8 cellular contexts compared by ENCODE assay signal in the genomic region with DNA sequence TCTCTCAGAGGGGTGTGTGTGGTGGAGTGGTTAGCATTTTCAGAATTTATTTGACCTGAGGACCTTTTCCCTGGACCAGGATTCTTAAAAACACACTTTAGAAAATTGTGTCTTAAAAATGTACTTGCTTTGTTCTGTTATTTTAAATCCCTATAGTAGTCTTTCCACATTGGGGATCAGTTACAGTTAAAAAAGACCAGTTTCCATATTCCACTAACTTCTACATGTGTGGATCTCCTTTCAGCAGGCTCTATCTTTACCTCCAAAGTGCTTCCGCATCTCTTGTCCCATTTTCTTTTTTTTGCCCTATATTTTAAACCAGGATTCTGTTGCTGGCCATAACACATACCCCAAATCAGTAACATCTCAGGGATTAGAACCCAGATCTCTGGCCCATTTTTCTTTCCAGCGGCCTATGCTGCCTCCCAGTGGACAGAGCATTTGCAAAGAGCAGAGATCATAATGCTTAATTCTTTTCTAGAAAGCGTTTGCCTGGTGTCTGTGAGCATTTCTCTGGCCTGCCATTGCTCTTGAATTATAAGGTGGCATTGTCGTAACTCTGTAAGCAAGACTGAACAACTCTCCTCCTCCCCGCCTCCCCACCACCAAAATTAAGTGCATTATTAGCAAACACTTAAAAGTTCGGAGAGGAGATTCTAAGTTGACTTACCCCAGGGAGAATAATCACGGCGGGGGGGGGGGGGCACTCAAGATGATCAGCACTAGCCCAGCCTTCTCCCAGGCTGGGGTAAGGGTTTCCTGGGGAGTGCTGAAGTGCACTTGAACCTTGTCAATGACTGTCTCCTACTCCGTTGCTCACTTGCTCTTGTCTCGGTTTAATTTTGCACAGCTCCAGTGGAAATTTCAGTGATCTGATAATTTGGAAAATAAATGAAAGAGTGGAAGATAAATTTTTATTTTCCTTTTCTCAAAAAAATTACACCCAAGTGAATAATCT. TPM values are rescaled to one million over a fixed set of nuclear protein-coding genes. Genes with fewer than 3 reads are reported as not detected.
DNase-seq lines count a peak whose midpoint lies in the region; ATAC-seq and TF ChIP-seq lines count a peak whose summit lies in the region.

No MANE protein-coding gene starts in this region.

- H3K4me3 Mint-ChIP-seq in activated CD8-positive, alpha-beta T cell treated with anti-CD3 and anti-CD28 coated beads for 36 hours: no peak overlapping the region
- no peak overlapping the region for H3K4me3 Mint-ChIP-seq in activated CD8-positive, alpha-beta T cell treated with anti-CD3 and anti-CD28 coated beads, Interleukin-2, amount 10 ng/mL, durations not matched to agents 7 days and 5 days
- H3K4me3 Mint-ChIP-seq in type B pancreatic cell: no peak overlapping the region
- H3K4me3 Mint-ChIP-seq in activated T-helper 2 cell treated with anti-CD3 and anti-CD28 coated beads, Interferon-gamma antibody, Interleukin-2, Interleukin-4, amounts not matched to agents 10 μg/mL and 5 μg/mL and 100 μg/mL, durations not matched to agents 14 hours and 24 hours and 36 hours (ENCODE audit: low read depth): no peak overlapping the region

- no peak for TF ChIP-seq CTCF in activated CD8-positive, alpha-beta T cell treated with anti-CD3 and anti-CD28 coated beads for 36 hours (IDR thresholded peaks at IDR 0.05)
- TF ChIP-seq CTCF in Panc1 (IDR thresholded peaks at IDR 0.05) (peak; percentile 73), type B pancreatic cell (conservative IDR thresholded peaks at IDR 0.05) (peak; percentile 75)

- peaks cover 1% of the 10 kb centered on the region for H3K27me3 Mint-ChIP-seq in activated CD8-positive, alpha-beta T cell treated with anti-CD3 and anti-CD28 coated beads for 36 hours
- no peaks in the 10 kb centered on the region for H3K27me3 Mint-ChIP-seq in activated CD8-positive, alpha-beta T cell treated with anti-CD3 and anti-CD28 coated beads, Interleukin-2, amount 10 ng/mL, durations not matched to agents 7 days and 5 days (ENCODE audit: low read depth)
- no peaks in the 10 kb centered on the region for H3K27me3 Mint-ChIP-seq in type B pancreatic cell
- no peaks in the 10 kb centered on the region for H3K27me3 Mint-ChIP-seq in activated T-helper 2 cell treated with anti-CD3 and anti-CD28 coated beads, Interferon-gamma antibody, Interleukin-2, Interleukin-4, amounts not matched to agents 10 μg/mL and 5 μg/mL and 100 μg/mL, durations not matched to agents 14 hours and 24 hours and 36 hours (ENCODE audit: low read depth)

- H3K4me3 ChIP-seq in Panc1 (ENCODE audit: low read depth in 2 of 2, low read length in 2 of 2): no peak overlapping the region

- H3K4me1 Mint-ChIP-seq in activated CD8-positive, alpha-beta T cell treated with anti-CD3 and anti-CD28 coated beads for 36 hours (ENCODE audit: low read depth): no peaks in the 10 kb centered on the region
- no peaks in the 10 kb centered on the region for H3K4me1 Mint-ChIP-seq in activated CD8-positive, alpha-beta T cell treated with anti-CD3 and anti-CD28 coated beads, Interleukin-2, amount 10 ng/mL, durations not matched to agents 7 days and 5 days (ENCODE audit: low read depth)
- peaks cover 46% of the 10 kb centered on the region for H3K4me1 Mint-ChIP-seq in type B pancreatic cell (ENCODE audit: unreplicated experiment)
- H3K4me1 Mint-ChIP-seq in activated T-helper 2 cell treated with anti-CD3 and anti-CD28 coated beads, Interferon-gamma antibody, Interleukin-2, Interleukin-4, amounts not matched to agents 10 μg/mL and 5 μg/mL and 100 μg/mL, durations not matched to agents 14 hours and 24 hours and 36 hours (ENCODE audit: low read depth): no peaks in the 10 kb centered on the region

- CTCF ChIA-PET in activated CD8-positive, alpha-beta T cell treated with anti-CD3 and anti-CD28 coated beads for 36 hours (lab: Charles Lee): no interaction called here
- CTCF ChIA-PET in activated CD8-positive, alpha-beta T cell treated with anti-CD3 and anti-CD28 coated beads, Interleukin-2, amount 10 ng/mL, durations not matched to agents 7 days and 5 days (lab: Charles Lee): no interaction called here
- CTCF ChIA-PET in Panc1 (lab: Charles Lee): no interaction called here

- intact Hi-C loops in activated CD8-positive, alpha-beta T cell treated with anti-CD3 and anti-CD28 coated beads for 36 hours (cut with micrococcal nuclease): no loop called here
- intact Hi-C loops in Panc1 (cut with micrococcal nuclease; ENCODE audit: unreplicated experiment): loop anchor here (10.0 kb wide), 2 partner anchors 1083 to 1203 kb away; no protein-coding TSS in a partner anchor
- intact Hi-C loops in activated T-helper 2 cell treated with anti-CD3 and anti-CD28 coated beads, Interferon-gamma antibody, Interleukin-2, Interleukin-4, amounts not matched to agents 10 μg/mL and 5 μg/mL and 100 μg/mL, durations not matched to agents 14 hours and 24 hours and 36 hours (cut with micrococcal nuclease): no loop called here

- POLR2A ChIA-PET in activated CD8-positive, alpha-beta T cell treated with anti-CD3 and anti-CD28 coated beads for 36 hours (lab: Charles Lee): no interaction called here
- POLR2A ChIA-PET in activated CD8-positive, alpha-beta T cell treated with anti-CD3 and anti-CD28 coated beads, Interleukin-2, amount 10 ng/mL, durations not matched to agents 7 days and 5 days (lab: Charles Lee): no interaction called here
- POLR2A ChIA-PET in Panc1 (lab: Charles Lee): no interaction called here

- no peaks in the 10 kb centered on the region for H3K4me1 ChIP-seq in Panc1 (ENCODE audit: control insufficient read depth, insufficient read depth, low read length)

- H3K27ac ChIP-seq in Panc1 (ENCODE audit: low read length): no peak overlapping the region

- in situ Hi-C loops in Panc1 (cut with HindIII; ENCODE audit: low pct_unique_long_range_greater_than_20kb, low sequenced_read_pairs): no loop called here

- peak; percentile 2 for DNase-seq in activated CD8-positive, alpha-beta T cell treated with anti-CD3 and anti-CD28 coated beads for 36 hours
- DNase-seq in activated CD8-positive, alpha-beta T cell treated with anti-CD3 and anti-CD28 coated beads, Interleukin-2, amount 10 ng/mL, durations not matched to agents 7 days and 5 days: no peak
- DNase-seq in Panc1 (ENCODE audit: low read depth, low spot score): peak; percentile 7
- peak; percentile 19 for DNase-seq in foreskin melanocyte
- no peak for DNase-seq in type B pancreatic cell (ENCODE audit: extremely low spot score, unreplicated experiment)
- no peak for DNase-seq in activated T-helper 2 cell treated with anti-CD3 and anti-CD28 coated beads, Interferon-gamma antibody, Interleukin-2, Interleukin-4, amounts not matched to agents 10 μg/mL and 5 μg/mL and 100 μg/mL, durations not matched to agents 14 hours and 24 hours and 36 hours (ENCODE audit: low spot score)

- H3K9me3 ChIP-seq in Panc1 (ENCODE audit: control insufficient read depth, insufficient read depth, low read depth, low read length): no peaks in the 10 kb centered on the region

- no peak for ATAC-seq in activated CD8-positive, alpha-beta T cell treated with anti-CD3 and anti-CD28 coated beads for 36 hours
- no peak for ATAC-seq in activated CD8-positive, alpha-beta T cell treated with anti-CD3 and anti-CD28 coated beads, Interleukin-2, amount 10 ng/mL, durations not matched to agents 7 days and 5 days
- ATAC-seq in Panc1 (no peak), HG03378 (IDR thresholded peaks at IDR 0.05; ENCODE audit: unreplicated experiment) (no peak), GM21447 (IDR thresholded peaks at IDR 0.05; ENCODE audit: unreplicated experiment) (no peak)

- no peaks in the 10 kb centered on the region for H3K27me3 ChIP-seq in Panc1 (ENCODE audit: control insufficient read depth, insufficient read depth, low read length)

- BruUV-seq in Panc1 (replicated peaks; lab: Mats Ljungman, UMichigan): no TSS peak

- no peaks in the 10 kb centered on the region for H3K36me3 ChIP-seq in Panc1 (ENCODE audit: control insufficient read depth, insufficient read depth, low read length)

- H3K9me3 Mint-ChIP-seq in activated CD8-positive, alpha-beta T cell treated with anti-CD3 and anti-CD28 coated beads for 36 hours: no peaks in the 10 kb centered on the region
- no peaks in the 10 kb centered on the region for H3K9me3 Mint-ChIP-seq in activated CD8-positive, alpha-beta T cell treated with anti-CD3 and anti-CD28 coated beads, Interleukin-2, amount 10 ng/mL, durations not matched to agents 7 days and 5 days (ENCODE audit: insufficient read depth)
- H3K9me3 Mint-ChIP-seq in type B pancreatic cell: peaks cover 3% of the 10 kb centered on the region
- H3K9me3 Mint-ChIP-seq in activated T-helper 2 cell treated with anti-CD3 and anti-CD28 coated beads, Interferon-gamma antibody, Interleukin-2, Interleukin-4, amounts not matched to agents 10 μg/mL and 5 μg/mL and 100 μg/mL, durations not matched to agents 14 hours and 24 hours and 36 hours: no peaks in the 10 kb centered on the region

- H3K36me3 Mint-ChIP-seq in activated CD8-positive, alpha-beta T cell treated with anti-CD3 and anti-CD28 coated beads for 36 hours (ENCODE audit: low read depth): no peaks in the 10 kb centered on the region
- no peaks in the 10 kb centered on the region for H3K36me3 Mint-ChIP-seq in activated CD8-positive, alpha-beta T cell treated with anti-CD3 and anti-CD28 coated beads, Interleukin-2, amount 10 ng/mL, durations not matched to agents 7 days and 5 days (ENCODE audit: low read depth)
- H3K36me3 Mint-ChIP-seq in type B pancreatic cell: peaks cover 39% of the 10 kb centered on the region
- H3K36me3 Mint-ChIP-seq in activated T-helper 2 cell treated with anti-CD3 and anti-CD28 coated beads, Interferon-gamma antibody, Interleukin-2, Interleukin-4, amounts not matched to agents 10 μg/mL and 5 μg/mL and 100 μg/mL, durations not matched to agents 14 hours and 24 hours and 36 hours (ENCODE audit: low read depth): no peaks in the 10 kb centered on the region

- H3K27ac Mint-ChIP-seq in activated CD8-positive, alpha-beta T cell treated with anti-CD3 and anti-CD28 coated beads for 36 hours: no peak overlapping the region
- no peak overlapping the region for H3K27ac Mint-ChIP-seq in activated CD8-positive, alpha-beta T cell treated with anti-CD3 and anti-CD28 coated beads, Interleukin-2, amount 10 ng/mL, durations not matched to agents 7 days and 5 days
- H3K27ac Mint-ChIP-seq in type B pancreatic cell: no peak overlapping the region
- no peak overlapping the region for H3K27ac Mint-ChIP-seq in activated T-helper 2 cell treated with anti-CD3 and anti-CD28 coated beads, Interferon-gamma antibody, Interleukin-2, Interleukin-4, amounts not matched to agents 10 μg/mL and 5 μg/mL and 100 μg/mL, durations not matched to agents 14 hours and 24 hours and 36 hours

RNA-seq across cellular contexts. Expression of a gene that starts 58.9 kb away (rescaled TPM):
- total RNA-seq in activated CD8-positive, alpha-beta T cell treated with anti-CD3 and anti-CD28 coated beads for 36 hours: not detected
- not detected for total RNA-seq in activated CD8-positive, alpha-beta T cell treated with anti-CD3 and anti-CD28 coated beads, Interleukin-2, amount 10 ng/mL, durations not matched to agents 7 days and 5 days
- total RNA-seq in Panc1 (2021; ENCODE audit: unreplicated experiment) (2.0 TPM), type B pancreatic cell (ENCODE audit: low replicate concordance) (257 and 324 TPM in 2 replicates)
- 0.59 TPM for polyA plus RNA-seq in Panc1 (2012; ENCODE audit: insufficient read length)
- not detected in 2 replicates for total RNA-seq in activated T-helper 2 cell treated with anti-CD3 and anti-CD28 coated beads, Interferon-gamma antibody, Interleukin-2, Interleukin-4, amounts not matched to agents 10 μg/mL and 5 μg/mL and 100 μg/mL, durations not matched to agents 14 hours and 24 hours and 36 hours

Comparison
In these comparisons a context has a peak if more than half of its experiments do, and no peak if none do; other contexts are left out.
1. DNase-seq: peak in activated CD8-positive, alpha-beta T cell treated with anti-CD3 and anti-CD28 coated beads for 36 hours (single experiment), Panc1 (single experiment) and foreskin melanocyte (single experiment); none in activated CD8-positive, alpha-beta T cell treated with anti-CD3 and anti-CD28 coated beads, Interleukin-2, amount 10 ng/mL, durations not matched to agents 7 days and 5 days (single experiment), type B pancreatic cell (single experiment) and activated T-helper 2 cell treated with anti-CD3 and anti-CD28 coated beads, Interferon-gamma antibody, Interleukin-2, Interleukin-4, amounts not matched to agents 10 μg/mL and 5 μg/mL and 100 μg/mL, durations not matched to agents 14 hours and 24 hours and 36 hours (single experiment).
2. RNA of a gene that starts 58.9 kb away (total RNA-seq): 257 to 324 TPM in type B pancreatic cell; 2.0 TPM in Panc1 (single experiment), not detected in activated CD8-positive, alpha-beta T cell treated with anti-CD3 and anti-CD28 coated beads for 36 hours, not detected in activated CD8-positive, alpha-beta T cell treated with anti-CD3 and anti-CD28 coated beads, Interleukin-2, amount 10 ng/mL, durations not matched to agents 7 days and 5 days and not detected in activated T-helper 2 cell treated with anti-CD3 and anti-CD28 coated beads, Interferon-gamma antibody, Interleukin-2, Interleukin-4, amounts not matched to agents 10 μg/mL and 5 μg/mL and 100 μg/mL, durations not matched to agents 14 hours and 24 hours and 36 hours; every median in the first group is over 10 times any median in the second.